In the genomic region with DNA sequence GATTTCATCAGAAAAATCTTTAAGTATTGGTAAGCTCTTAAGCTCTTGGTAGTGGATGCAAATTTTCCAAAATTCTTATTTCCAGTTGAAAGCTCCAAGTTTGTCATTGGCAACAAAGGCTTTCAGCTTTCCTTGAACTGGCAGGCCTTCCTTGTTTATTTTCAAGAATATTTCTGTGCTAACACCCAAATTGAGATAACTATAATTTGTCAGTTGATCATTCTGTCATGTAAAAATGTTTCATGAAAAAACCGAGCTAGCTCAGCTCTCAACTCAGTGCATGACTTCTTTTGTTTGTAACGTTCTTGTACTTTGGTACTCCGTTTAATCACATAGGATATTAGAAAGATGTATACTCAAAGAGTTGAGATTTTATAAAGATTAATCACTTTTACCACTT, we compare ENCODE assay signal across 20 cellular contexts. TPM values are rescaled to one million over a fixed set of nuclear protein-coding genes. Genes with fewer than 3 reads are reported as not detected.
"Had no signal": no experiment of that assay in that cellular context is flagged by ENCODE, and none has a peak within 500 bp of the region (broad histone marks: within the 10 kb centered on the region; RNA-seq: fewer than 3 reads in every experiment).

No MANE protein-coding gene starts in this region.

- H3K27me3 ChIP-seq: SJSA1 had no signal

- H3K27ac ChIP-seq: HL-60, SJSA1, SK-N-MC had no signal

- DNase-seq: KBM-7, MV-4-11, NCI-H1048, NCI-H1105, NCI-H1436 treated with DMSO at 0.1 percent for 48 hours, NCI-H1694, NCI-H187 treated with DMSO at 0.1 percent for 48 hours, NCI-H2029 treated with DMSO at 0.1 percent for 48 hours, NCI-H2227 treated with DMSO at 0.1 percent for 48 hours, NCI-H446, NCI-H510A, NCI-H524 treated with DMSO at 0.1 percent for 48 hours, NCI-H774, Right ventricle myocardium superior, RPMI8226, SIG-M5 had no signal

- H3K9me3 ChIP-seq: SJSA1 had no signal

- H3K4me3 ChIP-seq: SJSA1, SK-N-MC had no signal

RNA-seq across cellular contexts. Expression of gene CALHM6, which starts 38.9 kb away (rescaled TPM):
- total RNA-seq: MCF 10A, SJSA1 had no signal
